In genomic region chr17:80225230-80225629, GRCh38 we compare ENCODE assay signal across 3 cellular contexts.
TF ChIP-seq lines count a peak whose summit lies in the region.

No MANE protein-coding gene starts in this region.

TF ChIP-seq in GM23338, 12 proteins besides CTCF, POLR2A, EP300 and RAD21 (continues in another document):
- no peak for TF ChIP-seq ZNF462 (CRISPR knock-in tag; IDR thresholded peaks at IDR 0.05)
- TF ChIP-seq JUNB (IDR thresholded peaks at IDR 0.05; ENCODE audit: unreplicated experiment), result no peak
- no peak for TF ChIP-seq EZH2phosphoT487 (IDR thresholded peaks at IDR 0.05; ENCODE audit: unreplicated experiment)
- TF ChIP-seq ZNF331 (CRISPR knock-in tag; IDR thresholded peaks at IDR 0.05; ENCODE audit: low read depth), result no peak
- no peak for TF ChIP-seq EZH2 (IDR thresholded peaks at IDR 0.05; ENCODE audit: low read depth, unreplicated experiment)

TF ChIP-seq in HEK293, 187 proteins besides CTCF, POLR2A, EP300 and RAD21:
- TF ChIP-seq GLIS1 (tag by site-specific recombination; IDR thresholded peaks at IDR 0.05) (peak; percentile 63), ZNF560 (tag by site-specific recombination; IDR thresholded peaks at IDR 0.05; ENCODE audit: borderline replicate concordance) (no peak), ZNF747 (tag by site-specific recombination; IDR thresholded peaks at IDR 0.05) (no peak), ZNF704 (tag by site-specific recombination; IDR thresholded peaks at IDR 0.05) (no peak), ZNF654 (tag by site-specific recombination; IDR thresholded peaks at IDR 0.05; ENCODE audit: low read depth) (no peak), ZIC2 (tag by site-specific recombination; IDR thresholded peaks at IDR 0.05) (peak; percentile 76), ZNF24 (tag by site-specific recombination; IDR thresholded peaks at IDR 0.05) (no peak)

TF ChIP-seq in H1, 55 proteins besides CTCF, POLR2A, EP300 and RAD21:
- TF ChIP-seq PHF8 (conservative IDR thresholded peaks at IDR 0.05; ENCODE audit: low read depth, low read length), result no peak
- no peak for TF ChIP-seq SIRT6 (IDR thresholded peaks at IDR 0.05; ENCODE audit: low read length)
- no peak for TF ChIP-seq ATF3 (IDR thresholded peaks at IDR 0.05; ENCODE audit: insufficient read depth, low read depth, low read length)
